ENCODE assay signal across 17 cellular contexts in genomic region chr1:59149435-59149834, GRCh38.
DNase-seq lines count a peak whose midpoint lies in the region; ATAC-seq, FAIRE-seq and TF ChIP-seq lines count a peak whose summit lies in the region.
"Had no signal": no experiment of that assay in that cellular context is flagged by ENCODE, and none has a peak within 500 bp of the region (broad histone marks: within the 10 kb centered on the region; RNA-seq: fewer than 3 reads in every experiment).

No MANE protein-coding gene starts in this region.

- H4K20me1 ChIP-seq in PC-9 (ENCODE audit: insufficient read depth) (no peaks in the 10 kb centered on the region), K562 (replicated peaks; ENCODE audit: control insufficient read depth, insufficient read depth, low read length) (no peaks in the 10 kb centered on the region), osteoblast (ENCODE audit: insufficient read depth, low read length) (no peaks in the 10 kb centered on the region)

- in situ Hi-C loops in K562 (cut with MboI): no loop called here

- no peaks in the 10 kb centered on the region for H3K9me2 ChIP-seq in PC-9 (ENCODE audit: insufficient read depth)

- H3K79me2 ChIP-seq in PC-9 (ENCODE audit: low read depth) (no peaks in the 10 kb centered on the region; the same call in 1 of the 2 replicates), K562 (ENCODE audit: control insufficient read depth, insufficient read depth, low read length) (no peaks in the 10 kb centered on the region), osteoblast (ENCODE audit: insufficient read depth, low read length) (no peaks in the 10 kb centered on the region)

- H3K4me1 ChIP-seq in PC-9 (replicated peaks; ENCODE audit: insufficient read depth) (peaks cover 74% of the 10 kb centered on the region), K562 (replicated peaks in 1 of 2; ENCODE audit: control insufficient read depth in 2 of 2, insufficient read depth in 2 of 2, low read length in 2 of 2) (peaks cover 0 to 6% of the 10 kb centered on the region in 2 experiments; a peak in 2 of 5 replicates), osteoblast (ENCODE audit: insufficient read depth, low read length) (peaks cover 37% of the 10 kb centered on the region), thoracic aorta (ENCODE audit: control insufficient read depth in 1 of 2, low read depth in 2 of 2) (peaks cover 14 to 43% of the 10 kb centered on the region in 2 donors)

- POLR2A ChIA-PET in PC-9 (lab: Charles Lee; ENCODE audit: unreplicated experiment): no interaction called here
- POLR2A ChIA-PET in K562 (lab: Yijun Ruan, JAX): no interaction called here
- POLR2A ChIA-PET in RWPE1 (lab: Yijun Ruan, JAX; ENCODE audit: low non-redundant PET): no interaction called here

- H3K9me3 ChIP-seq in PC-9 (ENCODE audit: insufficient read depth, low read depth): no peaks in the 10 kb centered on the region
- H3K9me3 ChIP-seq in K562 (replicated peaks; ENCODE audit: control insufficient read depth, insufficient read depth, low read depth, low read length): no peaks in the 10 kb centered on the region
- H3K9me3 ChIP-seq in osteoblast (ENCODE audit: low read depth, low read length): no peaks in the 10 kb centered on the region
- no peaks in the 10 kb centered on the region for H3K9me3 ChIP-seq in thoracic aorta

- H3K27me3 ChIP-seq in PC-9 (ENCODE audit: insufficient read depth, low read depth): no peaks in the 10 kb centered on the region
- peaks cover 0 to 10% of the 10 kb centered on the region in 2 experiments; a peak in 3 of 5 replicates for H3K27me3 ChIP-seq in K562 (ENCODE audit: control insufficient read depth in 2 of 2, insufficient read depth in 2 of 2, low read length in 2 of 2)
- no peaks in the 10 kb centered on the region for H3K27me3 ChIP-seq in osteoblast (ENCODE audit: insufficient read depth, low read length)
- H3K27me3 ChIP-seq in thoracic aorta (replicated peaks; ENCODE audit: insufficient read depth): no peaks in the 10 kb centered on the region

- FAIRE-seq in K562 (lab: Jason Lieb, UNC): no peak
- FAIRE-seq: GM12892, H54 had no signal

- H3F3A ChIP-seq in PC-9 (ENCODE audit: insufficient read depth, low read depth): peaks cover 46% of the 10 kb centered on the region

- no peak overlapping the region for H3K4me2 ChIP-seq in PC-9
- no peak overlapping the region for H3K4me2 ChIP-seq in K562 (ENCODE audit: insufficient read depth, low read length)
- H3K4me2 ChIP-seq in osteoblast (ENCODE audit: insufficient read depth, low read length): no peak overlapping the region

- H2AFZ ChIP-seq in PC-9 (no peak overlapping the region), K562 (ENCODE audit: low read depth, low read length) (no peak overlapping the region), osteoblast (ENCODE audit: low read length) (no peak overlapping the region)

- H3K36me3 ChIP-seq in PC-9 (ENCODE audit: low read depth) (no peaks in the 10 kb centered on the region), K562 (ENCODE audit: control insufficient read depth, insufficient read depth, low read length) (no peaks in the 10 kb centered on the region), osteoblast (ENCODE audit: insufficient read depth, low read length) (no peaks in the 10 kb centered on the region), thoracic aorta (no peaks in the 10 kb centered on the region)

- H3K9ac ChIP-seq in K562 (ENCODE audit: insufficient read depth in 1 of 2, low read depth in 2 of 2, low read length in 2 of 2): no peak overlapping the region

- no peaks in the 10 kb centered on the region for H3K9me1 ChIP-seq in K562 (ENCODE audit: control insufficient read depth, insufficient read depth, low read length)

- DNase-seq in PC-9 (no peak), K562 (ENCODE audit: extremely low read depth in 1 of 4, low spot score in 3 of 4) (no peak), osteoblast (ENCODE audit: insufficient read length, low spot score, missing footprints) (no peak), thoracic aorta (ENCODE audit: low spot score) (no peak), RWPE1 (ENCODE audit: low spot score) (no peak)
- no peak for DNase-seq in stimulated activated CD4-positive, alpha-beta T cell treated with anti-CD3 and anti-CD28 coated beads, Interleukin-1b, Interleukin-23, amount 100 ng/mL, for 48 hours
- DNase-seq: AML-193, DMS79, Karpas-422, NCI-H1417 treated with DMSO at 0.1 percent for 48 hours, NCI-H187 treated with DMSO at 0.1 percent for 48 hours, NCI-H345, NCI-H524 treated with DMSO at 0.1 percent for 48 hours, PC-3 had no signal

- TF ChIP-seq POLR2A in K562 (conservative IDR thresholded peaks at IDR 0.05): no peak

- no peak overlapping the region for H3K4me3 ChIP-seq in PC-9
- H3K4me3 ChIP-seq in K562: no peak overlapping the region
- no peak overlapping the region for H3K4me3 ChIP-seq in osteoblast (ENCODE audit: insufficient read depth, low read length)
- H3K4me3 ChIP-seq in thoracic aorta: no peak overlapping the region

- no peak for TF ChIP-seq EP300 in K562 (IDR thresholded peaks at IDR 0.05; ENCODE audit: low read length)

- no peak for TF ChIP-seq CTCF in PC-9 (conservative IDR thresholded peaks at IDR 0.05)
- no peak for TF ChIP-seq CTCF in K562 (IDR thresholded peaks at IDR 0.05 in 2 of 3, conservative IDR thresholded peaks at IDR 0.05 in 1 of 3; ENCODE audit: insufficient read depth in 2 of 3, low read depth in 1 of 3, low read length in 3 of 3)
- no peak for TF ChIP-seq CTCF in osteoblast (IDR thresholded peaks at IDR 0.05; ENCODE audit: extremely low read depth, low read depth, low read length)
- no peak for TF ChIP-seq CTCF in thoracic aorta (IDR thresholded peaks at IDR 0.05)
- no peak for TF ChIP-seq CTCF in RWPE1 (conservative IDR thresholded peaks at IDR 0.05; ENCODE audit: low read depth)

- TF ChIP-seq RAD21 in K562 (CRISPR knock-in tag; conservative IDR thresholded peaks at IDR 0.05 in 1 of 2, IDR thresholded peaks at IDR 0.05 in 1 of 2): no peak

- intact Hi-C loops in PC-9 (cut with micrococcal nuclease; ENCODE audit: unreplicated experiment) (loop anchor here (10.0 kb wide), 1 partner anchor 275 kb away; no protein-coding TSS in a partner anchor), K562 (cut with micrococcal nuclease) (loop anchor here (10.0 kb wide), 1 partner anchor 365 kb away; the partner anchor contains the start of gene JUN)

- 45% methylated on average over 5 of the region's 5 CpGs for WGBS in K562 (ENCODE audit: insufficient coverage, low coverage, missing lambda C conversion rate)

- CTCF ChIA-PET in PC-9 (lab: Charles Lee): interaction anchor here (0.7 kb wide), 1 partner anchor 526 kb away, joined by 6 read pairs; no protein-coding TSS in a partner anchor
- CTCF ChIA-PET in K562 (lab: Yijun Ruan, JAX; ENCODE audit: low intra/inter-chr PET ratio): no interaction called here
- CTCF ChIA-PET in RWPE1 (lab: Yijun Ruan, JAX): interaction anchor here (0.5 kb wide), 2 partner anchors 380 to 967 kb away, joined by 3 to 4 read pairs; no protein-coding TSS in a partner anchor

- H3K27ac ChIP-seq in PC-9 (0 out of 2 replicates have a peak overlapping the region, but pooled peaks have one; percentile 72), K562 (ENCODE audit: extremely low read depth, low read depth, low read length) (no peak overlapping the region), osteoblast (ENCODE audit: low read depth, low read length) (peak overlapping the region; percentile 88), thoracic aorta (peak overlapping the region; percentile 13 to 37), RWPE1 (no peak overlapping the region)

- no TSS peak for BruUV-seq in PC-9 (replicated peaks; lab: Mats Ljungman, UMichigan)
- no TSS peak for BruUV-seq in K562 (replicated peaks; lab: Mats Ljungman, UMichigan)

- ATAC-seq in K562 (no peak), thoracic aorta (ENCODE audit: insufficient number of reproducible peaks, low FRiP score, low read depth) (no peak)
- ATAC-seq in activated CD4-positive, CD25-positive, alpha-beta regulatory T cell treated with anti-CD3 and anti-CD28 coated beads, Interleukin-2, amount 50 U/mL, for 24 hours: no peak
- ATAC-seq: PC-3 had no signal

TF ChIP-seq in K562, 482 proteins besides CTCF, POLR2A, EP300 and RAD21 (continues in another document):
- TF ChIP-seq BCOR (IDR thresholded peaks at IDR 0.05): peak; percentile 68
- TF ChIP-seq ZKSCAN1 (IDR thresholded peaks at IDR 0.05; ENCODE audit: low read depth, low read length): 0 out of 2 replicates have a peak, but pooled peaks have one; percentile 68
- TF ChIP-seq ZNF41 (CRISPR knock-in tag; conservative IDR thresholded peaks at IDR 0.05): no peak
- TF ChIP-seq MTF1 (CRISPR knock-in tag; IDR thresholded peaks at IDR 0.05; ENCODE audit: borderline replicate concordance): no peak
- peak; percentile 79 for TF ChIP-seq RBM25 (IDR thresholded peaks at IDR 0.05; ENCODE audit: low read depth, low read length, severe bottlenecking)
- TF ChIP-seq ZNF384 (IDR thresholded peaks at IDR 0.05; ENCODE audit: low read depth, low read length): no peak
- TF ChIP-seq SMARCB1 (IDR thresholded peaks at IDR 0.05; ENCODE audit: insufficient read length, low read depth): no peak
- TF ChIP-seq ZNF639 (CRISPR knock-in tag; conservative IDR thresholded peaks at IDR 0.05 in 1 of 2, IDR thresholded peaks at IDR 0.05 in 1 of 2): no peak
- TF ChIP-seq ZNF695 (CRISPR knock-in tag; IDR thresholded peaks at IDR 0.05): no peak
- no peak for TF ChIP-seq SMARCC2 (IDR thresholded peaks at IDR 0.05; ENCODE audit: low read depth)
- no peak for TF ChIP-seq KDM5B (IDR thresholded peaks at IDR 0.05; ENCODE audit: insufficient replicate concordance, low read depth, low read length)
- TF ChIP-seq MCM3 (IDR thresholded peaks at IDR 0.05): no peak
- no peak for TF ChIP-seq ZNF174 (CRISPR knock-in tag; IDR thresholded peaks at IDR 0.05)
- TF ChIP-seq NFATC3 (IDR thresholded peaks at IDR 0.05): no peak
- TF ChIP-seq CHD4 (IDR thresholded peaks at IDR 0.05; ENCODE audit: insufficient read depth, insufficient replicate concordance, low read depth, low read length, poor library complexity, severe bottlenecking): peak; percentile 25
- no peak for TF ChIP-seq RB1 (IDR thresholded peaks at IDR 0.05; ENCODE audit: low read depth)
- TF ChIP-seq SMARCA5 (IDR thresholded peaks at IDR 0.05): 0 out of 2 replicates have a peak, but pooled peaks have one; percentile 20
- peak in 1 of 2 experiments; percentile 41; a peak in 1 of 4 replicates for TF ChIP-seq KDM1A (IDR thresholded peaks at IDR 0.05)

Comparison
In these comparisons a context has a peak if more than half of its experiments do, and no peak if none do; other contexts are left out.
1. H3K27ac ChIP-seq: peak in PC-9 (single experiment), osteoblast (single experiment) and thoracic aorta (2 of 2); none in K562 (single experiment) and RWPE1 (single experiment).